ENCODE assay signal across 19 cellular contexts in the genomic region with DNA sequence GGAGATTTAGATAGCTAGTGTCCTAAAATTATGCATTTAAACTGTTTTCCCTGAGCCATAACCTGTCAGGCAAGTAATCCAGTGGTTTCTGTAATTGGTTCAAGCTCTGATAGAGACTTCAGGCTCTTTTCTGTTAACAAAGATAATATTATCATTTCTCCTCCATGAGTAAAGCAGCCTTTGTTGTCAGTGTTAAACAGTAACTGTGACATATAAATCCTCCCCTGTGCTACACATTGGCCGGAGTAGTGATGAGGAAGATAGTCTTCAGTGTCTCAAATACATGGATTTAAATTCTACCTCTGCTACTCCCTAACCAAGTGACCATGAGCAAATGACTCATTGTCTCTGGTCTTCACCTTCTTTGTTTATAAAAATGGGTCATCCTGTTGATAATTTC.
DNase-seq lines count a peak whose midpoint lies in the region; ATAC-seq and TF ChIP-seq lines count a peak whose summit lies in the region.
"Had no signal": no experiment of that assay in that cellular context is flagged by ENCODE, and none has a peak within 500 bp of the region (broad histone marks: within the 10 kb centered on the region; RNA-seq: fewer than 3 reads in every experiment).

No MANE protein-coding gene starts in this region.

- no peaks in the 10 kb centered on the region for H3K27me3 Mint-ChIP-seq in WTC11 (ENCODE audit: low read depth)
- H3K27me3 Mint-ChIP-seq: CD4-positive, alpha-beta T cell had no signal

- CTCF ChIA-PET in WTC11 (lab: Charles Lee) = no interaction called here

- no peak overlapping the region for H3K4me3 Mint-ChIP-seq in WTC11
- H3K4me3 Mint-ChIP-seq: CD4-positive, alpha-beta T cell; GM23338 had no signal

- no peaks in the 10 kb centered on the region for H3K36me3 Mint-ChIP-seq in WTC11

- POLR2A ChIA-PET in WTC11 (lab: Charles Lee) = no interaction called here

- peak; percentile 0 for DNase-seq in HuH-7 (ENCODE audit: low spot score)
- DNase-seq in SJCRH30 = peak in 1 of 2 experiments; percentile 21
- peak; percentile 6 for DNase-seq in choroid plexus epithelial cell (ENCODE audit: low read depth)
- peak; percentile 23 for DNase-seq in left kidney (ENCODE audit: low read depth, low spot score)
- DNase-seq in KBM-7 = no peak
- DNase-seq in WTC11 (ENCODE audit: low spot score) = no peak
- no peak for DNase-seq in DMS53 treated with DMSO at 0.1 percent for 48 hours (lab: John Stamatoyannopoulos, UW; ENCODE audit: unreplicated experiment)
- DNase-seq: Caco-2; CD4-positive, alpha-beta T cell; DMS153; GF-D8; NCI-H1694 treated with DMSO at 0.1 percent for 48 hours; NCI-H510A treated with DMSO at 0.1 percent for 48 hours had no signal

- H3K9me3 Mint-ChIP-seq in WTC11 = no peaks in the 10 kb centered on the region
- H3K9me3 Mint-ChIP-seq: CD4-positive, alpha-beta T cell; GM23338 had no signal

- H3K4me1 Mint-ChIP-seq in WTC11 = no peaks in the 10 kb centered on the region

- peak overlapping the region; percentile 46 for H3K27ac ChIP-seq in SJCRH30
- H3K27ac ChIP-seq: A549, SJSA1 had no signal

- peaks cover 13% of the 10 kb centered on the region for H3K4me1 ChIP-seq in SJCRH30
- H3K4me1 ChIP-seq: A549, SJSA1 had no signal

- in situ Hi-C loops in KBM-7 (cut with MboI; ENCODE audit: low pct_unique_long_range_greater_than_20kb, low sequenced_read_pairs) = no loop called here

- H3K4me3 ChIP-seq in SJCRH30 (no peak overlapping the region), choroid plexus epithelial cell (ENCODE audit: low read depth, low read length) (no peak overlapping the region)
- H3K4me3 ChIP-seq: A549, GM23338, K562, SJSA1 had no signal

- no peaks in the 10 kb centered on the region for H3K36me3 ChIP-seq in SJCRH30
- H3K36me3 ChIP-seq: SJSA1 had no signal

- H3K9me3 ChIP-seq in SJCRH30 (replicated peaks) = no peaks in the 10 kb centered on the region
- H3K9me3 ChIP-seq: A549, Caco-2, SJSA1 had no signal

- TF ChIP-seq CTCF in choroid plexus epithelial cell (conservative IDR thresholded peaks at IDR 0.05; ENCODE audit: low read depth, low read length) (no peak), WTC11 (IDR thresholded peaks at IDR 0.05) (no peak)

- no peak overlapping the region for H3K27ac Mint-ChIP-seq in WTC11
- H3K27ac Mint-ChIP-seq: CD4-positive, alpha-beta T cell; GM23338 had no signal

- H3K27me3 ChIP-seq in SJCRH30 = no peaks in the 10 kb centered on the region
- H3K27me3 ChIP-seq: SJSA1 had no signal

- ATAC-seq in WTC11 (no peak), HG03521 (IDR thresholded peaks at IDR 0.05; ENCODE audit: unreplicated experiment) (no peak)
- ATAC-seq: A549, GM23338, HCT116, K562 had no signal

TF ChIP-seq in WTC11, 78 proteins besides CTCF, POLR2A, EP300 and RAD21:
- no peak for TF ChIP-seq JAZF1 (CRISPR knock-in tag; IDR thresholded peaks at IDR 0.05)
- no peak for TF ChIP-seq ZNF396 (CRISPR knock-in tag; IDR thresholded peaks at IDR 0.05; ENCODE audit: borderline replicate concordance)
- no peak for TF ChIP-seq RELA (CRISPR knock-in tag; IDR thresholded peaks at IDR 0.05; ENCODE audit: borderline replicate concordance)
- no peak for TF ChIP-seq EMX1 (CRISPR knock-in tag; IDR thresholded peaks at IDR 0.05)
- TF ChIP-seq, protein P1, sequence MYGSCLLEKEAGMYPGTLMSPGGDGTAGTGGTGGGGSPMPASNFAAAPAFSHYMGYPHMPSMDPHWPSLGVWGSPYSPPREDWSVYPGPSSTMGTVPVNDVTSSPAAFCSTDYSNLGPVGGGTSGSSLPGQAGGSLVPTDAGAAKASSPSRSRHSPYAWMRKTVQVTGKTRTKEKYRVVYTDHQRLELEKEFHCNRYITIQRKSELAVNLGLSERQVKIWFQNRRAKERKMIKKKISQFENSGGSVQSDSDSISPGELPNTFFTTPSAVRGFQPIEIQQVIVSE (CRISPR knock-in tag; IDR thresholded peaks at IDR 0.05; ENCODE audit: borderline replicate concordance) = no peak
- TF ChIP-seq ZNF671 (CRISPR knock-in tag; IDR thresholded peaks at IDR 0.05) = no peak
- TF ChIP-seq AR (CRISPR knock-in tag; IDR thresholded peaks at IDR 0.05) = no peak
- TF ChIP-seq NR3C1 (CRISPR knock-in tag; conservative IDR thresholded peaks at IDR 0.05; ENCODE audit: low read depth) = no peak
- no peak for TF ChIP-seq CBFB (CRISPR knock-in tag; IDR thresholded peaks at IDR 0.05; ENCODE audit: low read depth)
- TF ChIP-seq, protein P2, sequence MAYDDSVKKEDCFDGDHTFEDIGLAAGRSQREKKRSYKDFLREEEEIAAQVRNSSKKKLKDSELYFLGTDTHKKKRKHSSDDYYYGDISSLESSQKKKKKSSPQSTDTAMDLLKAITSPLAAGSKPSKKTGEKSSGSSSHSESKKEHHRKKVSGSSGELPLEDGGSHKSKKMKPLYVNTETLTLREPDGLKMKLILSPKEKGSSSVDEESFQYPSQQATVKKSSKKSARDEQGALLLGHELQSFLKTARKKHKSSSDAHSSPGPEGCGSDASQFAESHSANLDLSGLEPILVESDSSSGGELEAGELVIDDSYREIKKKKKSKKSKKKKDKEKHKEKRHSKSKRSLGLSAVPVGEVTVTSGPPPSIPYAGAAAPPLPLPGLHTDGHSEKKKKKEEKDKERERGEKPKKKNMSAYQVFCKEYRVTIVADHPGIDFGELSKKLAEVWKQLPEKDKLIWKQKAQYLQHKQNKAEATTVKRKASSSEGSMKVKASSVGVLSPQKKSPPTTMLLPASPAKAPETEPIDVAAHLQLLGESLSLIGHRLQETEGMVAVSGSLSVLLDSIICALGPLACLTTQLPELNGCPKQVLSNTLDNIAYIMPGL (CRISPR knock-in tag; IDR thresholded peaks at IDR 0.05) = no peak
- TF ChIP-seq GRHL2 (CRISPR knock-in tag; IDR thresholded peaks at IDR 0.05; ENCODE audit: insufficient replicate concordance, severe bottlenecking) = no peak
- no peak for TF ChIP-seq FOXJ3 (CRISPR knock-in tag; IDR thresholded peaks at IDR 0.05; ENCODE audit: borderline replicate concordance)
- TF ChIP-seq ZNF232 (CRISPR knock-in tag; IDR thresholded peaks at IDR 0.05) = no peak
- TF ChIP-seq CREB1 (CRISPR knock-in tag; IDR thresholded peaks at IDR 0.05) = no peak
- no peak for TF ChIP-seq ZBTB21 (CRISPR knock-in tag; IDR thresholded peaks at IDR 0.05; ENCODE audit: borderline replicate concordance)

Comparison
In these comparisons a context has a peak if more than half of its experiments do, and no peak if none do; other contexts are left out.
1. DNase-seq: peak in HuH-7 (single experiment), choroid plexus epithelial cell (single experiment) and left kidney (single experiment); none in KBM-7 (single experiment), WTC11 (single experiment) and DMS53 treated with DMSO at 0.1 percent for 48 hours (single experiment).